Comparison of ENCODE assay signal across 18 cellular contexts in the genomic region with DNA sequence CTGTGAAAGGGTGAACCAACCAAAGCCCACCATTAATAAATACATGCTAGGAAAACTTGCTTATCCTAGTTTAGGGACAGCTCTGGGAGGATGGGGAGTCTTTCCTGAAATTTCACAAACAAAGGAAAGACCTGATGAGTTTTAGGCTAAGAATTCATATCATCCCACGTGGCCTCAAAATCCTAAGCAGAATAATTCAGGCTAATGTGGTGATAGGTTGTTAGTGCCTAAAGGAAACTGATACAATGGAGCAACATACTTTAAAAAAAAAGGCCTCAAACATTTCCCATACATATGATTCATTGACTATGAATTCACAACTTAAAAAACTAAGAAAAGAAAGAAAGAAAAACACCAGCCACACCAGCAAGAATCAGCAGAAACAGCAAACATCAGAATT.
DNase-seq lines count a peak whose midpoint lies in the region; ATAC-seq and TF ChIP-seq lines count a peak whose summit lies in the region.
"Had no signal": no experiment of that assay in that cellular context is flagged by ENCODE, and none has a peak within 500 bp of the region (broad histone marks: within the 10 kb centered on the region; RNA-seq: fewer than 3 reads in every experiment).

No MANE protein-coding gene starts in this region.

- no peak for TF ChIP-seq CTCF in cardiac fibroblast (IDR thresholded peaks at IDR 0.05; ENCODE audit: low read depth, low read length)
- TF ChIP-seq CTCF in fibroblast of villous mesenchyme (IDR thresholded peaks at IDR 0.05; ENCODE audit: insufficient read depth, low read depth, low read length), result no peak
- TF ChIP-seq CTCF in osteocyte (IDR thresholded peaks at IDR 0.05), result no peak

- no peak for ATAC-seq in HG03354 (IDR thresholded peaks at IDR 0.05; ENCODE audit: poor library complexity, severe bottlenecking, unreplicated experiment)
- no peak for ATAC-seq in HG03045 (IDR thresholded peaks at IDR 0.05; ENCODE audit: unreplicated experiment)
- ATAC-seq: GM12878, GM23338 had no signal

- peaks cover 26% of the 10 kb centered on the region for H3K4me1 Mint-ChIP-seq in osteocyte (ENCODE audit: unreplicated experiment)
- H3K4me1 Mint-ChIP-seq: GM23338 had no signal

- peak; percentile 79 for DNase-seq in HT1080 (ENCODE audit: low read depth)
- peak; percentile 12 to 34 for DNase-seq in cardiac fibroblast (ENCODE audit: low read depth in 2 of 2)
- peak; percentile 11 for DNase-seq in fibroblast of villous mesenchyme (ENCODE audit: low read depth)
- no peak for DNase-seq in osteocyte (ENCODE audit: extremely low spot score, unreplicated experiment)
- DNase-seq in NCI-H2081 treated with DMSO at 0.1 percent for 48 hours (lab: John Stamatoyannopoulos, UW), result no peak
- DNase-seq in AML-193 (lab: John Stamatoyannopoulos, UW), result no peak
- DNase-seq: C1 segment of cervical spinal cord, GDM1, MM.1S, NCI-H1092 treated with DMSO at 0.1 percent for 48 hours, NCI-H1694, NCI-H2107, NCI-H226, NCI-H524 treated with DMSO at 0.1 percent for 48 hours had no signal

- no peaks in the 10 kb centered on the region for H3K27me3 Mint-ChIP-seq in osteocyte (ENCODE audit: unreplicated experiment)

- no peak overlapping the region for H3K4me3 Mint-ChIP-seq in osteocyte (ENCODE audit: unreplicated experiment)
- H3K4me3 Mint-ChIP-seq: GM23338 had no signal

- H3K4me3 ChIP-seq in cardiac fibroblast (replicated peaks in 1 of 2; ENCODE audit: low read depth in 2 of 2, low read length in 2 of 2), result no peak overlapping the region
- no peak overlapping the region for H3K4me3 ChIP-seq in fibroblast of villous mesenchyme (ENCODE audit: low read depth, low read length)
- H3K4me3 ChIP-seq: GM12878, GM23338 had no signal

- H3K9me3 Mint-ChIP-seq in osteocyte (ENCODE audit: unreplicated experiment), result peaks cover 13% of the 10 kb centered on the region

- H3K27ac Mint-ChIP-seq in osteocyte (ENCODE audit: unreplicated experiment), result peak overlapping the region; percentile 45
- H3K27ac Mint-ChIP-seq: GM23338 had no signal

- peaks cover 2% of the 10 kb centered on the region for H3K36me3 Mint-ChIP-seq in osteocyte (ENCODE audit: unreplicated experiment)

Comparison
In these comparisons a context has a peak if more than half of its experiments do, and no peak if none do; other contexts are left out.
1. DNase-seq: peak in HT1080 (single experiment), cardiac fibroblast (2 of 2) and fibroblast of villous mesenchyme (single experiment); none in osteocyte (single experiment), NCI-H2081 treated with DMSO at 0.1 percent for 48 hours (single experiment) and AML-193 (0 of 2).